9 cellular contexts compared by ENCODE assay signal in the genomic region with DNA sequence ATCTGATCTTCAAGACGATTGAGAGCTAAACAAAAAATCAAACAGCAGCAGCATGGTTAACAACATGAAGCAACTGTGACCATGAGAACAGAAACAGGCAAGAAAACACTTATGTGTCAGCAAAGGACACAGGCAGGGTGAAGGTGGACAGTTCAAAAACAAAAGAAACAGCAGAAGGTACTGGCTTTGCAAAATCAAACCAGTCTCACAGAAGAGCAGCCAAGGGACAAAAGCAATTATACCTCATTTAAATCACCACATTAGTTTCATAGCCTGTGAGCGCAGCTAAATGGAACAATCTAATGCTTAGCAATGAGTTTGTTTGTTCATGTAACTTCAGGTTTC. TPM values are rescaled to one million over a fixed set of nuclear protein-coding genes. Genes with fewer than 3 reads are reported as not detected.
DNase-seq lines count a peak whose midpoint lies in the region; ATAC-seq and TF ChIP-seq lines count a peak whose summit lies in the region.
"Had no signal": no experiment of that assay in that cellular context is flagged by ENCODE, and none has a peak within 500 bp of the region (broad histone marks: within the 10 kb centered on the region; RNA-seq: fewer than 3 reads in every experiment).

No MANE protein-coding gene starts in this region.

- no peaks in the 10 kb centered on the region for H3K9me2 ChIP-seq in HCT116 (ENCODE audit: insufficient read depth)

- TF ChIP-seq POLR2A in HCT116 (IDR thresholded peaks at IDR 0.05; ENCODE audit: borderline replicate concordance, extremely low read depth, insufficient read depth, insufficient read length) (no peak), gastroesophageal sphincter (IDR thresholded peaks at IDR 0.05) (no peak)

- RAD21 ChIA-PET in HCT116 (lab: Charles Lee; ENCODE audit: low non-redundant PET in 1 of 2, low total read pairs in 2 of 2, uncharacterized antibody in 2 of 2, unreplicated experiment in 2 of 2) = no interaction called here

- peak; percentile 26; the same call in 1 of the 2 replicates for ATAC-seq in HCT116
- ATAC-seq in gastroesophageal sphincter = no peak
- ATAC-seq in stimulated activated effector memory CD8-positive, alpha-beta T cell treated with anti-CD3 and anti-CD28 coated beads, Interleukin-12 subunit alpha, Interleukin-12 subunit beta, amount 100 ng/mL, for 72 hours = no peak
- no peak for ATAC-seq in GM19035 (IDR thresholded peaks at IDR 0.05; ENCODE audit: unreplicated experiment)

- no peak for TF ChIP-seq EP300 in gastroesophageal sphincter (IDR thresholded peaks at IDR 0.05)

- no peaks in the 10 kb centered on the region for H3K27me3 ChIP-seq in HCT116 (ENCODE audit: insufficient read depth, low read length)
- no peaks in the 10 kb centered on the region for H3K27me3 ChIP-seq in gastroesophageal sphincter
- H3K27me3 ChIP-seq: neutrophil had no signal

- no peaks in the 10 kb centered on the region; the same call in 1 of the 2 replicates for H3K79me2 ChIP-seq in HCT116 (ENCODE audit: insufficient read depth, low read length)

- H3K9me3 Mint-ChIP-seq in stimulated activated effector memory CD8-positive, alpha-beta T cell treated with anti-CD3 and anti-CD28 coated beads, Interleukin-12 subunit alpha, Interleukin-12 subunit beta, amount 100 ng/mL, for 72 hours = no peaks in the 10 kb centered on the region

- intact Hi-C loops in HCT116 (cut with micrococcal nuclease) = no loop called here

- H3K9ac ChIP-seq in HCT116 (ENCODE audit: low read length) (peak overlapping the region; percentile 56), SK-N-MC (ENCODE audit: insufficient read length) (no peak overlapping the region)

- DNase-seq in HCT116 (ENCODE audit: low read depth, low spot score) = no peak
- no peak for DNase-seq in SK-N-MC (ENCODE audit: low read depth, low spot score)
- no peak for DNase-seq in stimulated activated effector memory CD8-positive, alpha-beta T cell treated with anti-CD3 and anti-CD28 coated beads, Interleukin-12 subunit alpha, Interleukin-12 subunit beta, amount 100 ng/mL, for 72 hours (ENCODE audit: low spot score in 2 of 2)
- DNase-seq in NCI-H446 treated with DMSO at 0.1 percent for 48 hours (lab: John Stamatoyannopoulos, UW) = no peak
- DNase-seq in HUDEP-2 (lab: John Stamatoyannopoulos, UW; ENCODE audit: unreplicated experiment in 76 of 76) = no peak
- DNase-seq in GF-D8 (lab: John Stamatoyannopoulos, UW) = no peak

- CTCF ChIA-PET in HCT116 (lab: Charles Lee) = interaction anchor here (1.1 to 2.8 kb wide), 4 partner anchors 9 to 70 kb away, joined by 3 to 9 read pairs (median 4); no protein-coding TSS in a partner anchor

- WGBS in gastroesophageal sphincter (ENCODE audit: low coverage in 1 of 2), 2 donors = 33 to 73% methylated on average over 1 to 2 of the region's 2 CpGs

- no peak for TF ChIP-seq CTCF in HCT116 (IDR thresholded peaks at IDR 0.05 in 2 of 3, conservative IDR thresholded peaks at IDR 0.05 in 1 of 3; ENCODE audit: borderline replicate concordance in 1 of 3, insufficient read depth in 1 of 3, low read depth in 2 of 3, low read length in 2 of 3)
- no peak for TF ChIP-seq CTCF in gastroesophageal sphincter (IDR thresholded peaks at IDR 0.05)

- no peaks in the 10 kb centered on the region for H4K20me1 ChIP-seq in HCT116 (ENCODE audit: insufficient read depth)

- H3K36me3 ChIP-seq in HCT116 (ENCODE audit: control insufficient read depth in 1 of 2, insufficient read depth in 2 of 2, low read length in 2 of 2) (peaks cover 18 to 45% of the 10 kb centered on the region in 2 experiments; a peak in 3 of 4 replicates), SK-N-MC (ENCODE audit: insufficient read depth, low read length) (peaks cover 74% of the 10 kb centered on the region), gastroesophageal sphincter (peaks cover 0 to 84% of the 10 kb centered on the region in 2 donors)

- H3K4me1 ChIP-seq in HCT116 (ENCODE audit: control insufficient read depth in 1 of 2, insufficient read depth in 2 of 2, low read length in 2 of 2) (peaks cover 24 to 61% of the 10 kb centered on the region in 2 experiments), gastroesophageal sphincter (peaks cover 13 to 36% (median 15%) of the 10 kb centered on the region in 3 donors)

- H3K4me3 ChIP-seq in HCT116 (replicated peaks in 1 of 2; ENCODE audit: low read depth in 1 of 2, low read length in 2 of 2) = peak overlapping the region in 1 of 2 experiments; percentile 34; a peak in 3 of 4 replicates
- H3K4me3 ChIP-seq in SK-N-MC = no peak overlapping the region
- no peak overlapping the region for H3K4me3 ChIP-seq in gastroesophageal sphincter

- H3K4me1 Mint-ChIP-seq in stimulated activated effector memory CD8-positive, alpha-beta T cell treated with anti-CD3 and anti-CD28 coated beads, Interleukin-12 subunit alpha, Interleukin-12 subunit beta, amount 100 ng/mL, for 72 hours = peaks cover 39% of the 10 kb centered on the region

- no peak for TF ChIP-seq RAD21 in HCT116 (IDR thresholded peaks at IDR 0.05; ENCODE audit: low read depth)

- no TSS peak for BruUV-seq in HCT116 (replicated peaks; lab: Mats Ljungman, UMichigan)

- H3K27ac ChIP-seq in HCT116 (ENCODE audit: low read depth, low read length) (peak overlapping the region; percentile 71), SK-N-MC (peak overlapping the region; percentile 42; the same call in 1 of the 2 replicates), gastroesophageal sphincter (peak overlapping the region; percentile 66 to 76 (median 74))
- H3K27ac ChIP-seq: neutrophil had no signal

- H2AFZ ChIP-seq in HCT116 (ENCODE audit: low read depth, low read length, poor library complexity, severe bottlenecking) = no peak overlapping the region

- H3K27ac Mint-ChIP-seq in stimulated activated effector memory CD8-positive, alpha-beta T cell treated with anti-CD3 and anti-CD28 coated beads, Interleukin-12 subunit alpha, Interleukin-12 subunit beta, amount 100 ng/mL, for 72 hours = peak overlapping the region; percentile 51

- H3K4me3 Mint-ChIP-seq in stimulated activated effector memory CD8-positive, alpha-beta T cell treated with anti-CD3 and anti-CD28 coated beads, Interleukin-12 subunit alpha, Interleukin-12 subunit beta, amount 100 ng/mL, for 72 hours = no peak overlapping the region

- POLR2A ChIA-PET in HCT116 (lab: Charles Lee) = interaction anchor here (0.9 to 1.5 kb wide), 3 partner anchors 11 to 73 kb away, joined by 3 to 7 read pairs (median 3); no protein-coding TSS in a partner anchor

- H3K4me2 ChIP-seq in HCT116 (ENCODE audit: low read length) = peak overlapping the region; percentile 79

- H3K9me3 ChIP-seq in HCT116 (ENCODE audit: control insufficient read depth in 1 of 2, insufficient read depth in 1 of 2, low read depth in 1 of 2, low read length in 2 of 2) = no peaks in the 10 kb centered on the region
- H3K9me3 ChIP-seq in SK-N-MC (ENCODE audit: low read depth, low read length) = no peaks in the 10 kb centered on the region
- H3K9me3 ChIP-seq in gastroesophageal sphincter = no peaks in the 10 kb centered on the region
- H3K9me3 ChIP-seq: neutrophil had no signal

- peaks cover 84% of the 10 kb centered on the region for H3K36me3 Mint-ChIP-seq in stimulated activated effector memory CD8-positive, alpha-beta T cell treated with anti-CD3 and anti-CD28 coated beads, Interleukin-12 subunit alpha, Interleukin-12 subunit beta, amount 100 ng/mL, for 72 hours

TF ChIP-seq in HCT116, 20 proteins besides CTCF, POLR2A, EP300 and RAD21:
- no peak for TF ChIP-seq FOSL1 (IDR thresholded peaks at IDR 0.05; ENCODE audit: low read depth)
- 0 out of 2 replicates have a peak, but pooled peaks have one; percentile 14 for TF ChIP-seq ATF3 (IDR thresholded peaks at IDR 0.05)
- TF ChIP-seq ZFX (IDR thresholded peaks at IDR 0.05) = no peak
TF ChIP-seq in HCT116: peak in this region for 1.

RNA-seq across cellular contexts. Expression of gene CAPN2, which starts 59.1 kb away (rescaled TPM):
- total RNA-seq in HCT116 (2021; ENCODE audit: unreplicated experiment) (173 TPM), gastroesophageal sphincter (100 to 1,000 TPM; 140 to 174 (median 149) TPM)
- polyA plus RNA-seq in HCT116 (2012) = 180 and 187 TPM in 2 replicates
